23 cellular contexts compared by ENCODE assay signal in the genomic region with DNA sequence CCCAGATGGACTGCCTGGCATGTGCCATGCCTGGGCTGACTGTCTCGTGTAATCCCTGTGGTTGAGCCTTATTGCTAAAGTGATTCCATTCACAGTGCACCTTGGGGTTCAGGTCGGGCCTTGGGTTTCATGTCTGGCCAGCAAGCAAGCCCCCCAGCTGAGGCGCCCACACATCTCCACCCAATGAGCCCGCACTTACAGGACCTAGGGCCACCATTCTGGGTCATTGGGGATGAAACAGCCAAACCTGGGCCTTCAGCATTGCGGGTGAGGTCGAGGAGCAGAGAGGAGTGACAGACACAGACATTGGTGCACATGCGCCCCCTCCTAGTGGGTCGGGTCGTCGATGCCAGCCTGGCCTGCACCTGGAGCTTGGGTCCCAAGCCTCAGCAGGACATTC. TPM values are rescaled to one million over a fixed set of nuclear protein-coding genes. Genes with fewer than 3 reads are reported as not detected.
DNase-seq lines count a peak whose midpoint lies in the region; ATAC-seq and TF ChIP-seq lines count a peak whose summit lies in the region.
"Had no signal": no experiment of that assay in that cellular context is flagged by ENCODE, and none has a peak within 500 bp of the region (broad histone marks: within the 10 kb centered on the region; RNA-seq: fewer than 3 reads in every experiment).

No MANE protein-coding gene starts in this region.

- no CpG with 5 or more reads among the region's 10 CpGs for whole genome bisulfite sequencing in neuronal stem cell (ENCODE audit: extremely low coverage in 2 of 2, insufficient read length in 2 of 2, insufficient replicate concordance in 1 of 2), 2 donors
- 65 to 86% (median 73%) methylated on average over 7 to 10 of the region's 10 CpGs for WGBS in spleen, 5 donors

- H3K4me2 ChIP-seq in neuronal stem cell (ENCODE audit: insufficient read depth, low read length, poor library complexity, severe bottlenecking) = no peak overlapping the region

- ATAC-seq in GM21723 (IDR thresholded peaks at IDR 0.05; ENCODE audit: unreplicated experiment) (no peak), GM21529 (IDR thresholded peaks at IDR 0.05; ENCODE audit: unreplicated experiment) (no peak)
- ATAC-seq: CD8-positive, alpha-beta T cell; GM12878 had no signal

- H2BK5ac ChIP-seq in neuronal stem cell (ENCODE audit: low read length) = no peak overlapping the region

- peaks cover 2% of the 10 kb centered on the region for H3K79me1 ChIP-seq in neuronal stem cell (ENCODE audit: low read depth, low read length)

- H3K27ac Mint-ChIP-seq in chondrocyte (ENCODE audit: unreplicated experiment) = no peak overlapping the region
- H3K27ac Mint-ChIP-seq: CD4-positive, alpha-beta T cell; CD8-positive, alpha-beta T cell had no signal

- H3K4me3 Mint-ChIP-seq in chondrocyte (ENCODE audit: unreplicated experiment) = no peak overlapping the region
- H3K4me3 Mint-ChIP-seq: CD4-positive, alpha-beta T cell; CD8-positive, alpha-beta T cell had no signal

- H2BK15ac ChIP-seq in neuronal stem cell (ENCODE audit: low read length) = no peak overlapping the region

- H3K9me3 ChIP-seq in neuronal stem cell (replicated peaks in 1 of 2; ENCODE audit: control insufficient read depth in 2 of 2, insufficient read depth in 1 of 2, low read depth in 1 of 2, low read length in 2 of 2) = peaks cover 0 to 14% of the 10 kb centered on the region in 2 donors
- peaks cover 0 to 19% (median 10%) of the 10 kb centered on the region in 8 donors for H3K9me3 ChIP-seq in spleen

- intact Hi-C loops in spleen (cut with DNase I; ENCODE audit: low total_unique reads) = no loop called here

- no peak overlapping the region for H3K18ac ChIP-seq in neuronal stem cell (ENCODE audit: low read length)

- no peak overlapping the region for H2BK120ac ChIP-seq in neuronal stem cell (ENCODE audit: low read depth, low read length)

- H3K27ac ChIP-seq in neuronal stem cell (replicated peaks; ENCODE audit: low read length) (no peak overlapping the region), spleen (no peak overlapping the region)
- H3K27ac ChIP-seq: BLaER1 treated with 17β-estradiol and CSF1 and Interleukin-3, amounts not matched to agents 10 nM and 100 nM; C4-2B had no signal

- H3K36me3 ChIP-seq in neuronal stem cell (replicated peaks in 1 of 2; ENCODE audit: control insufficient read depth in 2 of 2, insufficient read depth in 2 of 2, low read length in 2 of 2) = no peaks in the 10 kb centered on the region
- H3K36me3 ChIP-seq in spleen = no peaks in the 10 kb centered on the region
- H3K36me3 ChIP-seq: BE2C had no signal

- H3K9ac ChIP-seq in neuronal stem cell (ENCODE audit: low read depth, low read length, poor library complexity) = no peak overlapping the region
- H3K9ac ChIP-seq: BLaER1 treated with 17β-estradiol and CSF1 and Interleukin-3, amounts not matched to agents 10 nM and 100 nM had no signal

- no peak for TF ChIP-seq POLR2A in spleen (IDR thresholded peaks at IDR 0.05)

- no peaks in the 10 kb centered on the region for H3K9me3 Mint-ChIP-seq in chondrocyte (ENCODE audit: low read depth)
- H3K9me3 Mint-ChIP-seq: CD4-positive, alpha-beta T cell had no signal

- H3K4me1 ChIP-seq in neuronal stem cell (ENCODE audit: control insufficient read depth in 2 of 2, insufficient read depth in 1 of 2, low read depth in 1 of 2, low read length in 2 of 2) (no peaks in the 10 kb centered on the region), spleen (peaks cover 0 to 15% (median 8%) of the 10 kb centered on the region in 6 donors)
- H3K4me1 ChIP-seq: Caco-2 had no signal

- TF ChIP-seq CTCF in chondrocyte (IDR thresholded peaks at IDR 0.05) (no peak), spleen (IDR thresholded peaks at IDR 0.05 in 8 of 11, conservative IDR thresholded peaks at IDR 0.05 in 3 of 11) (no peak)

- H3K4me1 Mint-ChIP-seq in chondrocyte (ENCODE audit: low read depth) = no peaks in the 10 kb centered on the region

- peak overlapping the region; percentile 26 for H3K14ac ChIP-seq in neuronal stem cell (ENCODE audit: low read length)

- H3K23ac ChIP-seq in neuronal stem cell (ENCODE audit: low read depth, low read length, poor library complexity) = no peak overlapping the region

- no peaks in the 10 kb centered on the region for H3K36me3 Mint-ChIP-seq in chondrocyte (ENCODE audit: low read depth)
- H3K36me3 Mint-ChIP-seq: CD8-positive, alpha-beta T cell had no signal

- H3K4me3 ChIP-seq in neuronal stem cell (ENCODE audit: low read length in 2 of 2) (no peak overlapping the region), spleen (no peak overlapping the region)
- H3K4me3 ChIP-seq: BLaER1 treated with 17β-estradiol and CSF1 and Interleukin-3, amounts not matched to agents 10 nM and 100 nM; GM12878 had no signal

- no peak overlapping the region for H4K8ac ChIP-seq in neuronal stem cell (ENCODE audit: low read depth, low read length)

- H2AFZ ChIP-seq in neuronal stem cell (ENCODE audit: low read length) = no peak overlapping the region

- no peak overlapping the region for H4K91ac ChIP-seq in neuronal stem cell (ENCODE audit: low read depth, low read length, poor library complexity)

- H3K27me3 ChIP-seq in neuronal stem cell (ENCODE audit: control insufficient read depth in 3 of 3, insufficient read depth in 3 of 3, low read depth in 1 of 3, low read length in 3 of 3) (peaks cover 0 to 38% (median 0%) of the 10 kb centered on the region in 3 experiments), spleen (replicated peaks in 1 of 7) (peaks cover 0 to 73% (median 24%) of the 10 kb centered on the region in 7 donors)
- H3K27me3 ChIP-seq: BE2C had no signal

- peaks cover 51% of the 10 kb centered on the region for H3K27me3 Mint-ChIP-seq in chondrocyte (ENCODE audit: low read depth)

- H3K4ac ChIP-seq in neuronal stem cell (ENCODE audit: low read length) = no peak overlapping the region

- H2AK5ac ChIP-seq in neuronal stem cell (ENCODE audit: low read depth, low read length) = peak overlapping the region; percentile 51

- H2BK12ac ChIP-seq in neuronal stem cell (ENCODE audit: low read length) = no peak overlapping the region

- DNase-seq in chondrocyte (ENCODE audit: low spot score) (peak; percentile 57), neuronal stem cell (ENCODE audit: low spot score) (no peak), spleen (peak; percentile 59), DMS53 (lab: John Stamatoyannopoulos, UW) (no peak)
- DNase-seq: 8988T; ACHN; BE2C; Caco-2; Calu3; CD4-positive, alpha-beta T cell; CD8-positive, alpha-beta T cell; DMS79; DND-41; EL; GDM1 had no signal

RNA-seq across cellular contexts. Expression of a gene that starts 21.3 kb away (rescaled TPM):
- total RNA-seq in chondrocyte (47.7 to 54.6 TPM (median 48.0 TPM) in 3 replicates), spleen (10 to 100 TPM; 23.8 to 62.2 (median 54.8) TPM)
- 16.3 TPM for polyA plus RNA-seq in neuronal stem cell (2013, experiment 1 of 2)
- 16.4 TPM for polyA plus RNA-seq in neuronal stem cell (2013, experiment 2 of 2)
- 10 to 100 TPM in 1 of 3 donors, 1 to 10 TPM in 2; 4.9 to 10.4 (median 8.0) TPM for polyA plus RNA-seq in spleen

RNA-seq across cellular contexts. Expression of a gene that starts 48.0 kb away (rescaled TPM):
- 0.10 TPM in 1 of 3 replicates, not detected in the others for total RNA-seq in chondrocyte
- polyA plus RNA-seq in neuronal stem cell (2013, experiment 1 of 2) = 2.2 TPM
- polyA plus RNA-seq in neuronal stem cell (2013, experiment 2 of 2) = 2.1 TPM
- total RNA-seq in spleen = 1 to 10 TPM; 1.5 to 8.7 (median 3.4) TPM
- 1 to 10 TPM in 1 of 3 donors, under 1 TPM in 2; 0.37 to 1.2 (median 0.77) TPM for polyA plus RNA-seq in spleen
- total RNA-seq: A673, Caco-2, Calu3, G401 had no signal
- polyA plus RNA-seq: AG04450 had no signal

Comparison
In these comparisons a context has a peak if more than half of its experiments do, and no peak if none do; other contexts are left out.
1. DNase-seq: peak in chondrocyte (single experiment) and spleen (single experiment); none in neuronal stem cell (single experiment) and DMS53 (single experiment).